32 cellular contexts compared by ENCODE assay signal in the genomic region with DNA sequence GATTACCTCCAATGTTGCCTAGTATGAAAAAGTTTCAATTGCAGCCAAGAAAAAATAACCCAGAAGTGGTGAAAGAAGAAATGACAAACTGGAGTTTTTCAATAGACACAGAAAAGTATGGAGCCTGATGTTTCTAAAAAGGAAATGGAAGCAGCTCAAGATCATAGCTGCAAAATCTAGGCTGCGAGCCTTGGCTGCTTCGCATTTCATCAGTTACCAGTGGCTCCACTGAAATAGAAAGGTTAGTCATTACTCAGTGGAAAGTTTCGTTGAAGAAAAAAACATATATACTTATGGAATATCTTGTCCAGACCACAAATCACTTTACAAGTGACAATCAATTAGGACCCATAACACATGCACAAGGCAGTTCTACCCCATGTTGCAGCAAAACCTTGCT.
"Had no signal": no experiment of that assay in that cellular context is flagged by ENCODE, and none has a peak within 500 bp of the region (broad histone marks: within the 10 kb centered on the region; RNA-seq: fewer than 3 reads in every experiment).

No MANE protein-coding gene starts in this region.

- H3K36me3 ChIP-seq: adrenal gland, brain microvascular endothelial cell, breast epithelium had no signal

- ATAC-seq: activated CD4-positive, alpha-beta T cell treated with anti-CD3 and anti-CD28 coated beads for 36 hours; activated CD8-positive, alpha-beta memory T cell treated with anti-CD3 and anti-CD28 coated beads, Interleukin-2, amount 10 ng/mL, durations not matched to agents 7 days and 5 days; activated CD8-positive, alpha-beta T cell treated with anti-CD3 and anti-CD28 coated beads, Interleukin-2, amount 10 ng/mL, durations not matched to agents 7 days and 5 days; activated naive CD4-positive, alpha-beta T cell treated with anti-CD3 and anti-CD28 coated beads, Interleukin-2, amount 50 U/mL, for 72 hours; activated T-cell treated with anti-CD3 and anti-CD28 coated beads, Interleukin-2, amount 50 U/mL, for 72 hours; activated T-helper 17 cell treated with anti-CD3 and anti-CD28 coated beads, Interleukin-2, amount 50 U/mL, for 72 hours; body of pancreas had no signal

- H3K9me3 ChIP-seq: adrenal gland, body of pancreas, breast epithelium had no signal

- H3K27ac ChIP-seq: adrenal gland, body of pancreas, brain microvascular endothelial cell, breast epithelium, VCaP had no signal

- H3K4me1 ChIP-seq: adrenal gland, breast epithelium had no signal

- H3K27me3 ChIP-seq: adrenal gland, body of pancreas, brain microvascular endothelial cell, breast epithelium had no signal

- H3K4me3 ChIP-seq: adrenal gland, body of pancreas, breast epithelium had no signal

- DNase-seq: activated B cell treated with CpG ODN at 0.5 μM for 24 hours; activated CD4-positive, alpha-beta memory T cell treated with anti-CD3 and anti-CD28 coated beads, Interleukin-2, amount 10 ng/mL, durations not matched to agents 7 days and 5 days; activated CD4-positive, alpha-beta T cell treated with anti-CD3 and anti-CD28 coated beads for 1 hour; activated CD4-positive, alpha-beta T cell treated with anti-CD3 and anti-CD28 coated beads for 36 hours; activated CD4-positive, alpha-beta T cell treated with anti-CD3 and anti-CD28 coated beads for 48 hours; activated CD4-positive, alpha-beta T cell treated with anti-CD3 and anti-CD28 coated beads, Interleukin-2, amount 10 ng/mL, durations not matched to agents 7 days and 5 days; activated CD4-positive, alpha-beta T cell treated with anti-CD3 and anti-CD28 coated beads, Interleukin-2, amount 50 U/mL, for 48 hours; activated CD8-positive, alpha-beta memory T cell treated with anti-CD3 and anti-CD28 coated beads for 24 hours; activated CD8-positive, alpha-beta memory T cell treated with anti-CD3 and anti-CD28 coated beads, Interleukin-2, amount 10 ng/mL, durations not matched to agents 7 days and 5 days; activated CD8-positive, alpha-beta memory T cell treated with anti-CD3 and anti-CD28 coated beads, Interleukin-2, amount 50 U/mL, for 48 hours; activated CD8-positive, alpha-beta T cell treated with anti-CD3 and anti-CD28 coated beads, Interleukin-2, amount 10 ng/mL, durations not matched to agents 7 days and 5 days; activated effector memory CD4-positive, alpha-beta T cell treated with anti-CD3 and anti-CD28 coated beads, Interleukin-2, amount 50 U/mL, for 16 hours; activated gamma-delta T cell treated with Interleukin-2 at 50 U/mL for 16 hours; activated naive CD4-positive, alpha-beta T cell; activated naive CD4-positive, alpha-beta T cell treated with anti-CD3 and anti-CD28 coated beads for 36 hours; activated naive CD4-positive, alpha-beta T cell treated with anti-CD3 and anti-CD28 coated beads, Interleukin-2, amount 50 U/mL, for 16 hours; activated naive CD8-positive, alpha-beta T cell treated with anti-CD3 and anti-CD28 coated beads for 36 hours; activated T-cell treated with anti-CD3 and anti-CD28 coated beads, Interleukin-2, amount 50 U/mL, for 24 hours; activated T-cell treated with anti-CD3 and anti-CD28 coated beads, Interleukin-2, amount 50 U/mL, for 72 hours; adrenal gland; amniotic stem cell; aorta; body of pancreas; brain microvascular endothelial cell; central memory CD4-positive, alpha-beta T cell; T-helper 1 cell; T-helper 2 cell; T-helper 9 cell had no signal
